Comparison of ENCODE assay signal across 3 cellular contexts in the genomic region with DNA sequence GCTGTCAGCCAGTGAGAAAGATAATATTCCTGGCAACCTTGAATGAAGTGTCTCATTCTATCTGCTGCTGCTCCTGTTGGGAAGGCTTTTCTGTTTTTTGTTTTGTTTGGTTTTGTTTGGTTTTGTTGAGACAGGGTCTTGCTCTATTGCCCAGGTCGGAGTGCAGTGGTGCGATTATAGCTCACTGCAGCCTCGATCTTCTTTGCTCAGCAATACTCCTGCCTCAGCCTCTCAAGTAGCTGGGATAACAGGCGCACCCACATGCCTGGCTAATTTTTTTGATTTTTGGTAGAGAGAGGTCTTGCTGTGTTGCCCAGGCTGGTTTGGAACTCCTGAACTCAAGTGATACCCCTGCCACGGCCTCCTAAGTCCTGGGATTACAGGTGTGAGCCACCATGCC.
TF ChIP-seq lines count a peak whose summit lies in the region.

No MANE protein-coding gene starts in this region.

TF ChIP-seq in HepG2, 621 proteins besides CTCF, POLR2A, EP300 and RAD21:
- TF ChIP-seq NFIC (IDR thresholded peaks at IDR 0.05; ENCODE audit: low read length) (no peak), CBFB (CRISPR knock-in tag; IDR thresholded peaks at IDR 0.05) (no peak), ZNF121 (CRISPR knock-in tag; IDR thresholded peaks at IDR 0.05) (peak; percentile 73)
TF ChIP-seq in HepG2: peak in this region for 1.

TF ChIP-seq in HEK293, 187 proteins besides CTCF, POLR2A, EP300 and RAD21:
- TF ChIP-seq, protein P1, sequence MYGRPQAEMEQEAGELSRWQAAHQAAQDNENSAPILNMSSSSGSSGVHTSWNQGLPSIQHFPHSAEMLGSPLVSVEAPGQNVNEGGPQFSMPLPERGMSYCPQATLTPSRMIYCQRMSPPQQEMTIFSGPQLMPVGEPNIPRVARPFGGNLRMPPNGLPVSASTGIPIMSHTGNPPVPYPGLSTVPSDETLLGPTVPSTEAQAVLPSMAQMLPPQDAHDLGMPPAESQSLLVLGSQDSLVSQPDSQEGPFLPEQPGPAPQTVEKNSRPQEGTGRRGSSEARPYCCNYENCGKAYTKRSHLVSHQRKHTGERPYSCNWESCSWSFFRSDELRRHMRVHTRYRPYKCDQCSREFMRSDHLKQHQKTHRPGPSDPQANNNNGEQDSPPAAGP (tag by site-specific recombination; IDR thresholded peaks at IDR 0.05), result no peak
- TF ChIP-seq ZBTB20 (tag by site-specific recombination; IDR thresholded peaks at IDR 0.05) (no peak), ZNF121 (tag by site-specific recombination; IDR thresholded peaks at IDR 0.05) (peak; percentile 69), ZNF610 (tag by site-specific recombination; IDR thresholded peaks at IDR 0.05; ENCODE audit: borderline replicate concordance) (no peak), KLF8 (tag by site-specific recombination; IDR thresholded peaks at IDR 0.05) (no peak)
- TF ChIP-seq, protein P2, sequence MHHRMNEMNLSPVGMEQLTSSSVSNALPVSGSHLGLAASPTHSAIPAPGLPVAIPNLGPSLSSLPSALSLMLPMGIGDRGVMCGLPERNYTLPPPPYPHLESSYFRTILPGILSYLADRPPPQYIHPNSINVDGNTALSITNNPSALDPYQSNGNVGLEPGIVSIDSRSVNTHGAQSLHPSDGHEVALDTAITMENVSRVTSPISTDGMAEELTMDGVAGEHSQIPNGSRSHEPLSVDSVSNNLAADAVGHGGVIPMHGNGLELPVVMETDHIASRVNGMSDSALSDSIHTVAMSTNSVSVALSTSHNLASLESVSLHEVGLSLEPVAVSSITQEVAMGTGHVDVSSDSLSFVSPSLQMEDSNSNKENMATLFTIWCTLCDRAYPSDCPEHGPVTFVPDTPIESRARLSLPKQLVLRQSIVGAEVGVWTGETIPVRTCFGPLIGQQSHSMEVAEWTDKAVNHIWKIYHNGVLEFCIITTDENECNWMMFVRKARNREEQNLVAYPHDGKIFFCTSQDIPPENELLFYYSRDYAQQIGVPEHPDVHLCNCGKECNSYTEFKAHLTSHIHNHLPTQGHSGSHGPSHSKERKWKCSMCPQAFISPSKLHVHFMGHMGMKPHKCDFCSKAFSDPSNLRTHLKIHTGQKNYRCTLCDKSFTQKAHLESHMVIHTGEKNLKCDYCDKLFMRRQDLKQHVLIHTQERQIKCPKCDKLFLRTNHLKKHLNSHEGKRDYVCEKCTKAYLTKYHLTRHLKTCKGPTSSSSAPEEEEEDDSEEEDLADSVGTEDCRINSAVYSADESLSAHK (tag by site-specific recombination; IDR thresholded peaks at IDR 0.05), result no peak

TF ChIP-seq in WTC11, 78 proteins besides CTCF, POLR2A, EP300 and RAD21:
- TF ChIP-seq ZNF121 (CRISPR knock-in tag; IDR thresholded peaks at IDR 0.05), result peak; percentile 79
- TF ChIP-seq, protein P3, sequence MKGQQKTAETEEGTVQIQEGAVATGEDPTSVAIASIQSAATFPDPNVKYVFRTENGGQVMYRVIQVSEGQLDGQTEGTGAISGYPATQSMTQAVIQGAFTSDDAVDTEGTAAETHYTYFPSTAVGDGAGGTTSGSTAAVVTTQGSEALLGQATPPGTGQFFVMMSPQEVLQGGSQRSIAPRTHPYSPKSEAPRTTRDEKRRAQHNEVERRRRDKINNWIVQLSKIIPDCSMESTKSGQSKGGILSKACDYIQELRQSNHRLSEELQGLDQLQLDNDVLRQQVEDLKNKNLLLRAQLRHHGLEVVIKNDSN (CRISPR knock-in tag; IDR thresholded peaks at IDR 0.05), result no peak
